Comparison of ENCODE assay signal across 1 cellular context in the genomic region with DNA sequence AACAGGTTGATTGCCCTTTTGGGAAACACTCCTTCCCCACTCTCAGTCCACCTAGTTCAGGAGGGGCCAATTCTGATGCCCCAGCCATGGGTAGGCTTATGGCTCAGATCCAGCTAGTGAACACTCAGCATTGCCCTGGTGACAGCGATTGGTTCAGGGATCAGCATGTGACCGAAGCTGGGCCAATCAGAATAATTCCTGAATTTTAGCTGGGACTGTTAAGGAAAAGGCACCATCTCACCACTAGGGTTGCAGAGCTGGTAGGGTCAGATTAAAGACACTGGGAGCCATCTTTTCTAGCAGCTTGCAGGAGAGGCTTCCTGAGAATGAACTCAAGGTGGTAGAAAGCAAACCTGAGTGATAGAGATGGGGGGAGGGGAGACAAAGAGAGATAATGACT.
TF ChIP-seq lines count a peak whose summit lies in the region.

No MANE protein-coding gene starts in this region.

TF ChIP-seq in H1, 55 proteins besides CTCF, POLR2A, EP300 and RAD21:
- TF ChIP-seq TAF7 (optimal IDR thresholded peaks at IDR 0.05; ENCODE audit: borderline replicate concordance, low read depth, low read length) (no peak), KDM1A (IDR thresholded peaks at IDR 0.05; ENCODE audit: borderline replicate concordance, low read length) (no peak), CHD2 (IDR thresholded peaks at IDR 0.05; ENCODE audit: low read length) (peak; percentile 59; the same call in 1 of the 2 replicates), SP1 (IDR thresholded peaks at IDR 0.05; ENCODE audit: low read depth, low read length) (peak; percentile 80), YY1 (IDR thresholded peaks at IDR 0.05; ENCODE audit: low read depth, low read length) (peak; percentile 79)
- TF ChIP-seq, protein P1, sequence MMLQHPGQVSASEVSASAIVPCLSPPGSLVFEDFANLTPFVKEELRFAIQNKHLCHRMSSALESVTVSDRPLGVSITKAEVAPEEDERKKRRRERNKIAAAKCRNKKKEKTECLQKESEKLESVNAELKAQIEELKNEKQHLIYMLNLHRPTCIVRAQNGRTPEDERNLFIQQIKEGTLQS (IDR thresholded peaks at IDR 0.05; ENCODE audit: insufficient read depth, low read depth, low read length): 0 out of 2 replicates have a peak, but pooled peaks have one; percentile 58
- TF ChIP-seq, protein P2, sequence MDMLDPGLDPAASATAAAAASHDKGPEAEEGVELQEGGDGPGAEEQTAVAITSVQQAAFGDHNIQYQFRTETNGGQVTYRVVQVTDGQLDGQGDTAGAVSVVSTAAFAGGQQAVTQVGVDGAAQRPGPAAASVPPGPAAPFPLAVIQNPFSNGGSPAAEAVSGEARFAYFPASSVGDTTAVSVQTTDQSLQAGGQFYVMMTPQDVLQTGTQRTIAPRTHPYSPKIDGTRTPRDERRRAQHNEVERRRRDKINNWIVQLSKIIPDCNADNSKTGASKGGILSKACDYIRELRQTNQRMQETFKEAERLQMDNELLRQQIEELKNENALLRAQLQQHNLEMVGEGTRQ (IDR thresholded peaks at IDR 0.05; ENCODE audit: low read length): peak; percentile 89
TF ChIP-seq in H1: peak in this region for 5.
